ENCODE assay signal across 1 cellular context in genomic region chr6:43393597-43393996, GRCh38.
TF ChIP-seq lines count a peak whose summit lies in the region.

No MANE protein-coding gene starts in this region.

TF ChIP-seq in HepG2, 621 proteins besides CTCF, POLR2A, EP300 and RAD21:
- no peak for TF ChIP-seq ARID4A (CRISPR knock-in tag; IDR thresholded peaks at IDR 0.05; ENCODE audit: borderline replicate concordance)
- no peak for TF ChIP-seq ZNF660 (CRISPR knock-in tag; IDR thresholded peaks at IDR 0.05; ENCODE audit: borderline replicate concordance, low read depth)
- TF ChIP-seq SPEN (CRISPR knock-in tag; IDR thresholded peaks at IDR 0.05; ENCODE audit: low read depth): 0 out of 2 replicates have a peak, but pooled peaks have one; percentile 19
- no peak for TF ChIP-seq CC2D1A (CRISPR knock-in tag; IDR thresholded peaks at IDR 0.05)
- TF ChIP-seq HBP1 (CRISPR knock-in tag; IDR thresholded peaks at IDR 0.05; ENCODE audit: low read depth): no peak
- TF ChIP-seq CBX2 (IDR thresholded peaks at IDR 0.05; ENCODE audit: low read depth, low read length): no peak
- TF ChIP-seq CBX2 (CRISPR knock-in tag; IDR thresholded peaks at IDR 0.05; ENCODE audit: low read depth): 0 out of 2 replicates have a peak, but pooled peaks have one; percentile 0
